In genomic region chr4:102497986-102498385, GRCh38 we compare ENCODE assay signal across 27 cellular contexts.
"Had no signal": no experiment of that assay in that cellular context is flagged by ENCODE, and none has a peak within 500 bp of the region (broad histone marks: within the 10 kb centered on the region; RNA-seq: fewer than 3 reads in every experiment).

No MANE protein-coding gene starts in this region.

- H3K27ac Mint-ChIP-seq: activated CD4-positive, alpha-beta T cell treated with anti-CD3 and anti-CD28 coated beads for 36 hours; activated naive CD8-positive, alpha-beta T cell treated with anti-CD3 and anti-CD28 coated beads for 36 hours; activated T-helper 2 cell treated with anti-CD3 and anti-CD28 coated beads, Interferon-gamma antibody, Interleukin-2, Interleukin-4, amounts not matched to agents 10 μg/mL and 5 μg/mL and 100 μg/mL, durations not matched to agents 14 hours and 24 hours and 36 hours; stimulated activated effector memory CD8-positive, alpha-beta T cell treated with anti-CD3 and anti-CD28 coated beads, Interleukin-12 subunit alpha, Interleukin-12 subunit beta, amount 100 ng/mL, for 72 hours had no signal

- H3K4me3 ChIP-seq: coronary artery, heart left ventricle, left lung, lung, ovary, prostate gland, skin epidermis, stomach, suprapubic skin, transverse colon, uterus had no signal

- H3K4me3 Mint-ChIP-seq: activated CD4-positive, alpha-beta T cell treated with anti-CD3 and anti-CD28 coated beads for 36 hours; activated naive CD8-positive, alpha-beta T cell treated with anti-CD3 and anti-CD28 coated beads for 36 hours; activated T-cell treated with anti-CD3 and anti-CD28 coated beads, Interleukin-2, amount 50 U/mL, for 4 hours; stimulated activated effector memory CD8-positive, alpha-beta T cell treated with anti-CD3 and anti-CD28 coated beads, Interleukin-12 subunit alpha, Interleukin-12 subunit beta, amount 100 ng/mL, for 72 hours had no signal

- H3K27me3 Mint-ChIP-seq: activated CD4-positive, alpha-beta T cell treated with anti-CD3 and anti-CD28 coated beads for 36 hours; activated naive CD8-positive, alpha-beta T cell treated with anti-CD3 and anti-CD28 coated beads for 36 hours; naive thymus-derived CD8-positive, alpha-beta T cell had no signal

- H3K36me3 ChIP-seq: heart left ventricle, left lung, neutrophil, ovary, prostate gland, stomach, suprapubic skin, transverse colon, uterus had no signal

- ATAC-seq: activated CD4-positive, alpha-beta T cell treated with anti-CD3 and anti-CD28 coated beads for 36 hours; activated T-cell treated with anti-CD3 and anti-CD28 coated beads, Interleukin-2, amount 50 U/mL, for 4 hours; heart left ventricle; left lung; naive thymus-derived CD8-positive, alpha-beta T cell; right cardiac atrium; stimulated activated effector memory CD8-positive, alpha-beta T cell treated with anti-CD3 and anti-CD28 coated beads, Interleukin-12 subunit alpha, Interleukin-12 subunit beta, amount 100 ng/mL, for 72 hours had no signal

- H3K4me1 ChIP-seq: prostate gland, uterus had no signal

- H3K9me3 Mint-ChIP-seq: activated T-cell treated with anti-CD3 and anti-CD28 coated beads, Interleukin-2, amount 50 U/mL, for 4 hours; stimulated activated effector memory CD8-positive, alpha-beta T cell treated with anti-CD3 and anti-CD28 coated beads, Interleukin-12 subunit alpha, Interleukin-12 subunit beta, amount 100 ng/mL, for 72 hours had no signal

- DNase-seq: activated CD4-positive, alpha-beta T cell treated with anti-CD3 and anti-CD28 coated beads for 36 hours; activated CD4-positive, alpha-beta T cell treated with anti-CD3 and anti-CD28 coated beads, Interleukin-2, amount 50 U/mL, for 4 hours; activated CD8-positive, alpha-beta memory T cell treated with anti-CD3 and anti-CD28 coated beads for 24 hours; activated CD8-positive, alpha-beta memory T cell treated with anti-CD3 and anti-CD28 coated beads, Interleukin-2, amount 50 U/mL, for 48 hours; activated naive CD4-positive, alpha-beta T cell; activated naive CD8-positive, alpha-beta T cell treated with anti-CD3 and anti-CD28 coated beads for 36 hours; activated T-cell treated with anti-CD3 and anti-CD28 coated beads, Interleukin-2, amount 50 U/mL, for 4 hours; cerebellar nuclear complex; heart left ventricle; kidney; left lung; naive thymus-derived CD8-positive, alpha-beta T cell; ovary; right cardiac atrium; stimulated activated CD4-positive, alpha-beta T cell treated with anti-CD3 and anti-CD28 coated beads, Interleukin-2, amount 100 ng/mL, for 24 hours; stomach; T-helper 2 cell; transverse colon; uterus had no signal

- H3K27me3 ChIP-seq: heart left ventricle, left lung, neutrophil, ovary, stomach, suprapubic skin, transverse colon, uterus had no signal

- H3K9me3 ChIP-seq: heart left ventricle, left lung, neutrophil, ovary, prostate gland, stomach, suprapubic skin, transverse colon, uterus had no signal

- H3K27ac ChIP-seq: coronary artery, heart left ventricle, left lung, neutrophil, prostate gland, skin epidermis, stomach, suprapubic skin, transverse colon had no signal
